21 cellular contexts compared by ENCODE assay signal in genomic region chr5:156587012-156587411, GRCh38.
DNase-seq lines count a peak whose midpoint lies in the region; ATAC-seq and TF ChIP-seq lines count a peak whose summit lies in the region.
"Had no signal": no experiment of that assay in that cellular context is flagged by ENCODE, and none has a peak within 500 bp of the region (broad histone marks: within the 10 kb centered on the region; RNA-seq: fewer than 3 reads in every experiment).

No MANE protein-coding gene starts in this region.

- H3K27ac ChIP-seq in GM23338 (ENCODE audit: low read depth) (no peak overlapping the region), gastroesophageal sphincter (peak overlapping the region; percentile 68 to 99 (median 84)), rectal smooth muscle tissue (ENCODE audit: low read depth, low read length) (peak overlapping the region; percentile 72), coronary artery (peak overlapping the region in 1 of 2 donors; percentile 27)
- H3K27ac ChIP-seq: SJCRH30 had no signal

- no peaks in the 10 kb centered on the region for H4K20me1 ChIP-seq in GM23338 (replicated peaks; ENCODE audit: insufficient read depth)

- H3K4me3 Mint-ChIP-seq in GM23338: no peak overlapping the region
- H3K4me3 Mint-ChIP-seq: CD8-positive, alpha-beta memory T cell had no signal

- H3K9me2 ChIP-seq in GM23338 (ENCODE audit: insufficient read depth): peaks cover 10% of the 10 kb centered on the region; the same call in 1 of the 2 replicates

- TF ChIP-seq EP300 in gastroesophageal sphincter (IDR thresholded peaks at IDR 0.05): no peak

- H3K4me1 ChIP-seq in GM23338 (ENCODE audit: insufficient read depth) (no peaks in the 10 kb centered on the region), gastroesophageal sphincter (peaks cover 7 to 84% (median 18%) of the 10 kb centered on the region in 3 donors), rectal smooth muscle tissue (ENCODE audit: control insufficient read depth, insufficient read depth, low read length) (peaks cover 26% of the 10 kb centered on the region)
- H3K4me1 ChIP-seq: SJCRH30 had no signal

- H3K79me2 ChIP-seq in GM23338 (replicated peaks; ENCODE audit: insufficient read depth): no peaks in the 10 kb centered on the region

- TF ChIP-seq CTCF in GM23338 (conservative IDR thresholded peaks at IDR 0.05; ENCODE audit: low read depth in 2 of 2) (no peak), gastroesophageal sphincter (IDR thresholded peaks at IDR 0.05) (no peak), coronary artery (IDR thresholded peaks at IDR 0.05) (no peak)

- H3K4me3 ChIP-seq in GM23338: no peak overlapping the region
- H3K4me3 ChIP-seq in gastroesophageal sphincter: no peak overlapping the region
- H3K4me3 ChIP-seq in rectal smooth muscle tissue (ENCODE audit: low read length): no peak overlapping the region
- no peak overlapping the region for H3K4me3 ChIP-seq in coronary artery
- H3K4me3 ChIP-seq: SJCRH30 had no signal

- no peak overlapping the region for H3K27ac Mint-ChIP-seq in GM23338
- H3K27ac Mint-ChIP-seq: CD8-positive, alpha-beta memory T cell had no signal

- TF ChIP-seq POLR2A in gastroesophageal sphincter (IDR thresholded peaks at IDR 0.05): no peak

- H2AFZ ChIP-seq in GM23338: peak overlapping the region; percentile 44; the same call in 1 of the 2 replicates

- H3K9me3 ChIP-seq in gastroesophageal sphincter: no peaks in the 10 kb centered on the region
- H3K9me3 ChIP-seq: SJCRH30 had no signal

- no peak overlapping the region for H3K4me2 ChIP-seq in GM23338

- no peak for ATAC-seq in GM23338
- ATAC-seq in gastroesophageal sphincter: no peak
- ATAC-seq: PC-3 had no signal

- DNase-seq in GM23338 (ENCODE audit: low spot score) (no peak), NCI-H69 (lab: John Stamatoyannopoulos, UW) (peak; percentile 69), coronary artery (ENCODE audit: low spot score) (no peak), mesenteric fat pad (ENCODE audit: low spot score) (no peak), hypothalamus (lab: John Stamatoyannopoulos, UW) (no peak)
- DNase-seq: ACHN; C1 segment of cervical spinal cord; CD8-positive, alpha-beta memory T cell; DMS53; EL; KG1; MV-4-11; NCI-H1417 treated with DMSO at 0.1 percent for 48 hours; NCI-H1930; NCI-H226; NCI-H524; PC-3; RPMI8226; SJCRH30 had no signal

- WGBS in gastroesophageal sphincter (ENCODE audit: low coverage in 1 of 2), 2 donors: 21 to 46% methylated on average over 2 of the region's 2 CpGs

- no peak overlapping the region for H3K9ac ChIP-seq in rectal smooth muscle tissue (ENCODE audit: low read length)

- no peaks in the 10 kb centered on the region for H3K36me3 Mint-ChIP-seq in GM23338 (ENCODE audit: low read depth)
- H3K36me3 Mint-ChIP-seq: CD8-positive, alpha-beta memory T cell had no signal

- H3K27me3 ChIP-seq in GM23338 (ENCODE audit: insufficient read depth): no peaks in the 10 kb centered on the region
- H3K27me3 ChIP-seq in gastroesophageal sphincter: no peaks in the 10 kb centered on the region
- H3K27me3 ChIP-seq in rectal smooth muscle tissue (ENCODE audit: control insufficient read depth, insufficient read depth, low read length): no peaks in the 10 kb centered on the region
- H3K27me3 ChIP-seq: SJCRH30 had no signal

- H3K36me3 ChIP-seq in GM23338 (ENCODE audit: insufficient read depth): no peaks in the 10 kb centered on the region
- no peaks in the 10 kb centered on the region for H3K36me3 ChIP-seq in gastroesophageal sphincter
- H3K36me3 ChIP-seq in rectal smooth muscle tissue (ENCODE audit: control insufficient read depth, insufficient read depth, low read length): no peaks in the 10 kb centered on the region
- H3K36me3 ChIP-seq: SJCRH30 had no signal

- no peaks in the 10 kb centered on the region for H3K4me1 Mint-ChIP-seq in GM23338
- H3K4me1 Mint-ChIP-seq: CD8-positive, alpha-beta memory T cell had no signal

- H3K27me3 Mint-ChIP-seq in GM23338 (ENCODE audit: insufficient read depth, low read depth, poor library complexity): no peaks in the 10 kb centered on the region

- H3F3A ChIP-seq in GM23338 (replicated peaks; ENCODE audit: low read depth): no peaks in the 10 kb centered on the region

- no peaks in the 10 kb centered on the region for H3K9me3 Mint-ChIP-seq in GM23338

TF ChIP-seq in GM23338, 12 proteins besides CTCF, POLR2A, EP300 and RAD21 (continues in another document):
- TF ChIP-seq, protein P1, sequence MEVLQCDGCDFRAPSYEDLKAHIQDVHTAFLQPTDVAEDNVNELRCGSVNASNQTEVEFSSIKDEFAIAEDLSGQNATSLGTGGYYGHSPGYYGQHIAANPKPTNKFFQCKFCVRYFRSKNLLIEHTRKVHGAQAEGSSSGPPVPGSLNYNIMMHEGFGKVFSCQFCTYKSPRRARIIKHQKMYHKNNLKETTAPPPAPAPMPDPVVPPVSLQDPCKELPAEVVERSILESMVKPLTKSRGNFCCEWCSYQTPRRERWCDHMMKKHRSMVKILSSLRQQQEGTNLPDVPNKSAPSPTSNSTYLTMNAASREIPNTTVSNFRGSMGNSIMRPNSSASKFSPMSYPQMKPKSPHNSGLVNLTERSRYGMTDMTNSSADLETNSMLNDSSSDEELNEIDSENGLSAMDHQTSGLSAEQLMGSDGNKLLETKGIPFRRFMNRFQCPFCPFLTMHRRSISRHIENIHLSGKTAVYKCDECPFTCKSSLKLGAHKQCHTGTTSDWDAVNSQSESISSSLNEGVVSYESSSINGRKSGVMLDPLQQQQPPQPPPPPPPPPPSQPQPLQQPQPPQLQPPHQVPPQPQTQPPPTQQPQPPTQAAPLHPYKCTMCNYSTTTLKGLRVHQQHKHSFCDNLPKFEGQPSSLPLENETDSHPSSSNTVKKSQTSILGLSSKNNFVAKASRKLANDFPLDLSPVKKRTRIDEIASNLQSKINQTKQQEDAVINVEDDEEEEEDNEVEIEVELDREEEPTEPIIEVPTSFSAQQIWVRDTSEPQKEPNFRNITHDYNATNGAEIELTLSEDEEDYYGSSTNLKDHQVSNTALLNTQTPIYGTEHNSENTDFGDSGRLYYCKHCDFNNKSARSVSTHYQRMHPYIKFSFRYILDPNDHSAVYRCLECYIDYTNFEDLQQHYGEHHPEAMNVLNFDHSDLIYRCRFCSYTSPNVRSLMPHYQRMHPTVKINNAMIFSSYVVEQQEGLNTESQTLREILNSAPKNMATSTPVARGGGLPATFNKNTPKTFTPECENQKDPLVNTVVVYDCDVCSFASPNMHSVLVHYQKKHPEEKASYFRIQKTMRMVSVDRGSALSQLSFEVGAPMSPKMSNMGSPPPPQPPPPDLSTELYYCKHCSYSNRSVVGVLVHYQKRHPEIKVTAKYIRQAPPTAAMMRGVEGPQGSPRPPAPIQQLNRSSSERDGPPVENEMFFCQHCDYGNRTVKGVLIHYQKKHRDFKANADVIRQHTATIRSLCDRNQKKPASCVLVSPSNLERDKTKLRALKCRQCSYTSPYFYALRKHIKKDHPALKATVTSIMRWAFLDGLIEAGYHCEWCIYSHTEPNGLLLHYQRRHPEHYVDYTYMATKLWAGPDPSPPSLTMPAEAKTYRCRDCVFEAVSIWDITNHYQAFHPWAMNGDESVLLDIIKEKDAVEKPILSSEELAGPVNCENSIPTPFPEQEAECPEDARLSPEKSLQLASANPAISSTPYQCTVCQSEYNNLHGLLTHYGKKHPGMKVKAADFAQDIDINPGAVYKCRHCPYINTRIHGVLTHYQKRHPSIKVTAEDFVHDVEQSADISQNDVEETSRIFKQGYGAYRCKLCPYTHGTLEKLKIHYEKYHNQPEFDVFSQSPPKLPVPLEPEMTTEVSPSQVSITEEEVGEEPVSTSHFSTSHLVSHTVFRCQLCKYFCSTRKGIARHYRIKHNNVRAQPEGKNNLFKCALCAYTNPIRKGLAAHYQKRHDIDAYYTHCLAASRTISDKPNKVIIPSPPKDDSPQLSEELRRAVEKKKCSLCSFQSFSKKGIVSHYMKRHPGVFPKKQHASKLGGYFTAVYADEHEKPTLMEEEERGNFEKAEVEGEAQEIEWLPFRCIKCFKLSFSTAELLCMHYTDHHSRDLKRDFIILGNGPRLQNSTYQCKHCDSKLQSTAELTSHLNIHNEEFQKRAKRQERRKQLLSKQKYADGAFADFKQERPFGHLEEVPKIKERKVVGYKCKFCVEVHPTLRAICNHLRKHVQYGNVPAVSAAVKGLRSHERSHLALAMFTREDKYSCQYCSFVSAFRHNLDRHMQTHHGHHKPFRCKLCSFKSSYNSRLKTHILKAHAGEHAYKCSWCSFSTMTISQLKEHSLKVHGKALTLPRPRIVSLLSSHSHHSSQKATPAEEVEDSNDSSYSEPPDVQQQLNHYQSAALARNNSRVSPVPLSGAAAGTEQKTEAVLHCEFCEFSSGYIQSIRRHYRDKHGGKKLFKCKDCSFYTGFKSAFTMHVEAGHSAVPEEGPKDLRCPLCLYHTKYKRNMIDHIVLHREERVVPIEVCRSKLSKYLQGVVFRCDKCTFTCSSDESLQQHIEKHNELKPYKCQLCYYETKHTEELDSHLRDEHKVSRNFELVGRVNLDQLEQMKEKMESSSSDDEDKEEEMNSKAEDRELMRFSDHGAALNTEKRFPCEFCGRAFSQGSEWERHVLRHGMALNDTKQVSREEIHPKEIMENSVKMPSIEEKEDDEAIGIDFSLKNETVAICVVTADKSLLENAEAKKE (CRISPR knock-in tag; IDR thresholded peaks at IDR 0.05): no peak
- TF ChIP-seq EZH2 (IDR thresholded peaks at IDR 0.05; ENCODE audit: low read depth, unreplicated experiment) (no peak), ZNF114 (CRISPR knock-in tag; IDR thresholded peaks at IDR 0.05) (no peak), JUNB (IDR thresholded peaks at IDR 0.05; ENCODE audit: unreplicated experiment) (no peak)
